ENCODE assay signal across 1 cellular context in the genomic region with DNA sequence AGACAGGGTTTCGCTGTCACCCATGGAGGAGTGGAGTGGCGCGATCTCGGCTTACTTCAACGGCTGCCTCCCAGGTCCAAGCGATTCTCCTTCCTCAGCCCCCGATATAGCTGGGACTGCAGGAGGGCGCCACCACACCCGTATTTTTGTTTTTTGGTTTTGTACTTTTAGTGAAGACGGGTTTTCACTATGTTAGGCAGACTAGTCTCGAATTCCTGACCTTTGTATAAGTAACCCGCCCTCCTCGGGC.
TF ChIP-seq lines count a peak whose summit lies in the region.

No MANE protein-coding gene starts in this region.

TF ChIP-seq in GM23338, 12 proteins besides CTCF, POLR2A, EP300 and RAD21 (continued from another document):
- TF ChIP-seq ETS1 (IDR thresholded peaks at IDR 0.05) (no peak), ZNF331 (CRISPR knock-in tag; IDR thresholded peaks at IDR 0.05; ENCODE audit: low read depth) (no peak)
